ENCODE assay signal across 8 cellular contexts in genomic region chr9:137162505-137163100, GRCh38. TPM values are rescaled to one million over a fixed set of nuclear protein-coding genes. Genes with fewer than 3 reads are reported as not detected.
DNase-seq lines count a peak whose midpoint lies in the region; ATAC-seq, FAIRE-seq and TF ChIP-seq lines count a peak whose summit lies in the region.

No MANE protein-coding gene starts in this region.

- peaks cover 4 to 5% of the 10 kb centered on the region in 2 donors for H3K4me1 Mint-ChIP-seq in immature natural killer cell

- no peaks in the 10 kb centered on the region for H3K9me3 ChIP-seq in neuron (ENCODE audit: low read length)

- ATAC-seq in Right ventricle myocardium superior (ENCODE audit: poor library complexity) (peak; percentile 75), GM18858 (IDR thresholded peaks at IDR 0.05; ENCODE audit: unreplicated experiment) (no peak), GM21737 (IDR thresholded peaks at IDR 0.05; ENCODE audit: unreplicated experiment) (no peak)

- DNase-seq in D721Med (ENCODE audit: insufficient read length, low spot score) (no peak), NCI-H526 treated with DMSO at 0.1 percent for 48 hours (lab: John Stamatoyannopoulos, UW) (peak; percentile 1), Right ventricle myocardium superior (no peak), immature natural killer cell (no peak), SHP77 treated with DMSO at 0.1 percent for 48 hours (lab: John Stamatoyannopoulos, UW) (no peak)

- no peaks in the 10 kb centered on the region for H3K36me3 Mint-ChIP-seq in immature natural killer cell

- H2AFZ ChIP-seq in neuron (ENCODE audit: low read depth, low read length), result no peak overlapping the region

- peak overlapping the region; percentile 34 for H3K4me3 ChIP-seq in neuron (ENCODE audit: low read length)

- H3K4me1 ChIP-seq in neuron (ENCODE audit: insufficient read depth, low read length), result peaks cover 26% of the 10 kb centered on the region

- TF ChIP-seq CTCF in D721Med (IDR thresholded peaks at IDR 0.05; ENCODE audit: insufficient read depth, missing control alignments), result peak; percentile 12

- intact Hi-C loops in Right ventricle myocardium superior (cut with DNase I), result no loop called here

- peaks cover 88% of the 10 kb centered on the region for H3K27me3 ChIP-seq in neuron (ENCODE audit: insufficient read depth, low read length)

- H3K27ac Mint-ChIP-seq in immature natural killer cell, result no peak overlapping the region

- FAIRE-seq in D721Med (lab: Jason Lieb, UNC), result no peak

- H3K36me3 ChIP-seq in neuron (ENCODE audit: insufficient read depth, low read length), result no peaks in the 10 kb centered on the region

- H3K4me3 Mint-ChIP-seq in immature natural killer cell, result peak overlapping the region in 1 of 5 donors; percentile 24

- H3K27me3 Mint-ChIP-seq in immature natural killer cell (ENCODE audit: low read depth in 3 of 3), result peaks cover 12 to 34% (median 21%) of the 10 kb centered on the region in 3 donors

- no peaks in the 10 kb centered on the region for H3K9me3 Mint-ChIP-seq in immature natural killer cell

RNA-seq across cellular contexts. Expression of gene LRRC26, which starts 7.2 kb away (rescaled TPM):
- total RNA-seq in Right ventricle myocardium superior, result not detected
- polyA plus RNA-seq in immature natural killer cell, result 1 to 10 TPM in 1 of 3 donors, under 1 TPM in 1, not detected in 1; 0.22 to 2.1 TPM

RNA-seq across cellular contexts. Expression of gene TMEM210, which starts 9.3 kb away (rescaled TPM):
- not detected for total RNA-seq in Right ventricle myocardium superior
- polyA plus RNA-seq in immature natural killer cell, result not detected

RNA-seq across cellular contexts. Expression of gene GRIN1, which starts 23.6 kb away (rescaled TPM):
- total RNA-seq in Right ventricle myocardium superior, result not detected
- not detected for polyA plus RNA-seq in immature natural killer cell

RNA-seq across cellular contexts. Expression of gene ANAPC2, which starts 25.8 kb away (rescaled TPM):
- total RNA-seq in Right ventricle myocardium superior, result 33.9 TPM
- polyA plus RNA-seq in immature natural killer cell, result 1 to 10 TPM; 4.2 to 7.0 (median 5.3) TPM

RNA-seq across cellular contexts. Expression of gene SSNA1, which starts 25.9 kb away (rescaled TPM):
- 73.7 TPM for total RNA-seq in Right ventricle myocardium superior
- polyA plus RNA-seq in immature natural killer cell, result 100 to 1,000 TPM; 164 to 191 (median 181) TPM
